8 cellular contexts compared by ENCODE assay signal in genomic region chr4:7938513-7939376, GRCh38. TPM values are rescaled to one million over a fixed set of nuclear protein-coding genes. Genes with fewer than 3 reads are reported as not detected.
DNase-seq lines count a peak whose midpoint lies in the region; ATAC-seq and TF ChIP-seq lines count a peak whose summit lies in the region.

No MANE protein-coding gene starts in this region.

- no peaks in the 10 kb centered on the region for H3K9me3 Mint-ChIP-seq in CD8-positive, alpha-beta memory T cell

- TF ChIP-seq CTCF in cardiac fibroblast (IDR thresholded peaks at IDR 0.05; ENCODE audit: low read depth, low read length): no peak

- no peaks in the 10 kb centered on the region for H3K27me3 ChIP-seq in CD8-positive, alpha-beta memory T cell (ENCODE audit: insufficient read depth, low read length, poor library complexity, severe bottlenecking)
- H3K27me3 ChIP-seq in SJSA1 (replicated peaks) (no peaks in the 10 kb centered on the region), layer of hippocampus (ENCODE audit: control insufficient read depth, insufficient read depth, low read length) (no peaks in the 10 kb centered on the region), stomach smooth muscle (ENCODE audit: control insufficient read depth in 1 of 2, insufficient read depth in 2 of 2, low read length in 2 of 2) (no peaks in the 10 kb centered on the region)

- peak overlapping the region; percentile 61 for H3K4me3 ChIP-seq in CD8-positive, alpha-beta memory T cell (ENCODE audit: low read length)
- H3K4me3 ChIP-seq in SJSA1 (peak overlapping the region; percentile 98), cardiac fibroblast (replicated peaks in 1 of 2; ENCODE audit: low read depth in 2 of 2, low read length in 2 of 2) (peak overlapping the region; percentile 88 to 90), stomach smooth muscle (ENCODE audit: low read length in 2 of 2) (peak overlapping the region; percentile 83)

- H3K36me3 ChIP-seq in CD8-positive, alpha-beta memory T cell (ENCODE audit: insufficient read depth, low read length): no peaks in the 10 kb centered on the region
- H3K36me3 ChIP-seq in SJSA1 (peaks cover 13% of the 10 kb centered on the region), stomach smooth muscle (ENCODE audit: control insufficient read depth in 2 of 2, insufficient read depth in 2 of 2, low read length in 2 of 2) (peaks cover 0 to under 1% of the 10 kb centered on the region in 2 donors)

- H3K27ac ChIP-seq in CD8-positive, alpha-beta memory T cell (ENCODE audit: low read depth, low read length): peak overlapping the region; percentile 31
- H3K27ac ChIP-seq in SJSA1 (peak overlapping the region; percentile 70), layer of hippocampus (ENCODE audit: low read depth, low read length) (peak overlapping the region; percentile 18), stomach smooth muscle (ENCODE audit: low read length) (peak overlapping the region; percentile 83)

- no peak for ATAC-seq in GM18870 (IDR thresholded peaks at IDR 0.05; ENCODE audit: unreplicated experiment)

- H3K9me3 ChIP-seq in CD8-positive, alpha-beta memory T cell (ENCODE audit: low read length): no peaks in the 10 kb centered on the region
- H3K9me3 ChIP-seq in SJSA1 (replicated peaks) (no peaks in the 10 kb centered on the region), stomach smooth muscle (ENCODE audit: control insufficient read depth in 2 of 2, low read length in 2 of 2) (no peaks in the 10 kb centered on the region)

- peak overlapping the region; percentile 80 to 95 (median 84) for H3K4me3 Mint-ChIP-seq in CD8-positive, alpha-beta memory T cell

- DNase-seq in CD8-positive, alpha-beta memory T cell: peak in 3 of 5 donors; percentile 18 to 62 (median 25)
- DNase-seq in SJSA1 (ENCODE audit: low read depth in 1 of 2, low spot score in 2 of 2) (peak in 1 of 2 experiments; percentile 54), cardiac fibroblast (ENCODE audit: low read depth in 2 of 2) (peak; percentile 40 to 63), NCI-H1436 (lab: John Stamatoyannopoulos, UW) (no peak), NCI-H82 (lab: John Stamatoyannopoulos, UW) (no peak)

- peaks cover 4 to 9% of the 10 kb centered on the region in 2 donors for H3K27me3 Mint-ChIP-seq in CD8-positive, alpha-beta memory T cell

- CTCF ChIA-PET in CD8-positive, alpha-beta memory T cell (lab: Charles Lee): interaction anchor here (0.6 to 2.3 kb wide), 11 partner anchors 9 to 135 kb away, joined by 3 to 14 read pairs (median 4); no protein-coding TSS in a partner anchor

- POLR2A ChIA-PET in CD8-positive, alpha-beta memory T cell (lab: Charles Lee): interaction anchor here (0.5 to 1.4 kb wide), 6 partner anchors 9 to 1100 kb away, joined by 3 to 5 read pairs (median 4); no protein-coding TSS in a partner anchor

- H3K27ac Mint-ChIP-seq in CD8-positive, alpha-beta memory T cell: peak overlapping the region in 7 of 8 donors; percentile 76 to 86 (median 81)

- H3K4me1 Mint-ChIP-seq in CD8-positive, alpha-beta memory T cell: peaks cover 18 to 39% (median 29%) of the 10 kb centered on the region in 3 donors

- H3K9ac ChIP-seq in stomach smooth muscle (ENCODE audit: low read length in 2 of 2): peak overlapping the region; percentile 76 to 82

- H3K4me1 ChIP-seq in CD8-positive, alpha-beta memory T cell (ENCODE audit: insufficient read depth, low read length): peaks cover 20% of the 10 kb centered on the region
- H3K4me1 ChIP-seq in SJSA1 (replicated peaks): peaks cover 34% of the 10 kb centered on the region
- peaks cover 18% of the 10 kb centered on the region for H3K4me1 ChIP-seq in stomach smooth muscle (ENCODE audit: control insufficient read depth, insufficient read depth, low read length)

- peaks cover 0 to 3% (median 0%) of the 10 kb centered on the region in 3 donors for H3K36me3 Mint-ChIP-seq in CD8-positive, alpha-beta memory T cell

RNA-seq across cellular contexts. Expression of gene AFAP1, which starts 0.9 kb away (rescaled TPM):
- total RNA-seq in CD8-positive, alpha-beta memory T cell: 10 to 100 TPM; 18.4 to 19.9 TPM
- 2.3 TPM for polyA plus RNA-seq in CD8-positive, alpha-beta memory T cell
- total RNA-seq in SJSA1 (2014; rRNA removed; shearing (Covaris generic)): 33.1 and 47.4 TPM in 2 replicates

Comparison
In these comparisons a context has a peak if more than half of its experiments do, and no peak if none do; other contexts are left out.
1. DNase-seq: peak in CD8-positive, alpha-beta memory T cell (3 of 5) and cardiac fibroblast (2 of 2); none in NCI-H1436 (single experiment) and NCI-H82 (single experiment).
2. H3K27ac ChIP-seq: peak in every context shown above with its lines; median percentile 83 in stomach smooth muscle; 70 in SJSA1; 31 in CD8-positive, alpha-beta memory T cell; 18 in layer of hippocampus.
3. Peak in every context shown above with its lines, with median percentiles within 50 percentile points of each other: H3K4me3 ChIP-seq.